Comparison of ENCODE assay signal across 17 cellular contexts in genomic region chr12:124721501-124722154, GRCh38.
A peak's percentile ranks its signal among the peaks of the same experiment; 100 is the strongest.
DNase-seq lines count a peak whose midpoint lies in the region; ATAC-seq and TF ChIP-seq lines count a peak whose summit lies in the region.
"Had no signal": no experiment of that assay in that cellular context is flagged by ENCODE, and none has a peak within 500 bp of the region (broad histone marks: within the 10 kb centered on the region; RNA-seq: fewer than 3 reads in every experiment).

No MANE protein-coding gene starts in this region.

- no peak overlapping the region for H3K18ac ChIP-seq in H9 (ENCODE audit: insufficient read length, low read depth, low read length)

- H3K27ac Mint-ChIP-seq in CD14-positive monocyte: peak overlapping the region; percentile 92 to 95 (median 93)
- no peak overlapping the region for H3K27ac Mint-ChIP-seq in H9
- H3K27ac Mint-ChIP-seq: activated CD4-positive, alpha-beta T cell treated with anti-CD3 and anti-CD28 coated beads, Interleukin-2, amount 10 ng/mL, durations not matched to agents 24 days and 14 days had no signal

- TF ChIP-seq CTCF in CD14-positive monocyte (IDR thresholded peaks at IDR 0.05) (no peak), gastroesophageal sphincter (IDR thresholded peaks at IDR 0.05) (no peak), sigmoid colon (IDR thresholded peaks at IDR 0.05) (no peak), H9 (conservative IDR thresholded peaks at IDR 0.05) (no peak)

- H2BK15ac ChIP-seq in H9 (ENCODE audit: low read depth, low read length): no peak overlapping the region

- H2BK20ac ChIP-seq in H9 (ENCODE audit: low read depth, low read length, poor library complexity, severe bottlenecking): no peak overlapping the region

- no peaks in the 10 kb centered on the region for H3K27me3 ChIP-seq in SJCRH30
- H3K27me3 ChIP-seq in gastroesophageal sphincter: no peaks in the 10 kb centered on the region
- H3K27me3 ChIP-seq in sigmoid colon: no peaks in the 10 kb centered on the region
- H3K27me3 ChIP-seq in H9 (ENCODE audit: insufficient read depth, low read length): no peaks in the 10 kb centered on the region
- H3K27me3 ChIP-seq: pancreas had no signal

- H3K27me3 Mint-ChIP-seq in CD14-positive monocyte (ENCODE audit: low read depth in 3 of 3): no peaks in the 10 kb centered on the region
- H3K27me3 Mint-ChIP-seq in H9 (ENCODE audit: low read depth): peaks cover 9% of the 10 kb centered on the region

- no peak overlapping the region for H3K4ac ChIP-seq in H9 (ENCODE audit: low read depth, low read length)

- H3K27ac ChIP-seq in SJCRH30 (no peak overlapping the region; the same call in 1 of the 2 replicates), gastroesophageal sphincter (peak overlapping the region; percentile 47 to 85 (median 85)), sigmoid colon (peak overlapping the region; percentile 85 to 91 (median 88)), H9 (ENCODE audit: insufficient read length, low read depth, low read length) (no peak overlapping the region)
- H3K27ac ChIP-seq: SK-N-MC had no signal

- H3K79me2 ChIP-seq in H9 (ENCODE audit: insufficient read depth, low read length): no peaks in the 10 kb centered on the region

- no peak overlapping the region for H2AFZ ChIP-seq in H9 (ENCODE audit: low read length)

- intact Hi-C loops in CD14-positive monocyte (cut with micrococcal nuclease) (loop anchor here in 1 of 2 donors (5.0 kb wide), 1 partner anchor 39 kb away; no protein-coding TSS in a partner anchor), sigmoid colon (cut with DNase I) (no loop called here)

- H4K8ac ChIP-seq in H9 (replicated peaks; ENCODE audit: insufficient read length, low read depth, low read length): no peak overlapping the region

- H4K91ac ChIP-seq in H9 (ENCODE audit: insufficient read length, low read depth, low read length): no peak overlapping the region

- H3K4me3 ChIP-seq in SJCRH30: no peak overlapping the region
- H3K4me3 ChIP-seq in gastroesophageal sphincter: no peak overlapping the region
- no peak overlapping the region for H3K4me3 ChIP-seq in sigmoid colon
- H3K4me3 ChIP-seq: pancreas had no signal

- H3K9me3 ChIP-seq in SJCRH30 (replicated peaks): no peaks in the 10 kb centered on the region
- H3K9me3 ChIP-seq in gastroesophageal sphincter: no peaks in the 10 kb centered on the region
- H3K9me3 ChIP-seq in sigmoid colon: no peaks in the 10 kb centered on the region
- no peaks in the 10 kb centered on the region for H3K9me3 ChIP-seq in H9 (ENCODE audit: control insufficient read depth, low read depth, low read length)
- H3K9me3 ChIP-seq: pancreas had no signal

- H2AK5ac ChIP-seq in H9 (ENCODE audit: insufficient read length, low read length): no peak overlapping the region

- no peaks in the 10 kb centered on the region for H3K9me3 Mint-ChIP-seq in CD14-positive monocyte
- no peaks in the 10 kb centered on the region; a peak in 1 of 5 replicates for H3K9me3 Mint-ChIP-seq in H9
- H3K9me3 Mint-ChIP-seq: activated CD4-positive, alpha-beta T cell treated with anti-CD3 and anti-CD28 coated beads, Interleukin-2, amount 10 ng/mL, durations not matched to agents 24 days and 14 days had no signal

- no peak overlapping the region for H3K56ac ChIP-seq in H9 (ENCODE audit: insufficient read length, low read depth, low read length)

- H3T11ph ChIP-seq in H9 (ENCODE audit: low read length): no peak overlapping the region

- H3K4me2 ChIP-seq in H9 (ENCODE audit: insufficient read depth, insufficient read length, low read length): no peak overlapping the region

- H3K4me3 Mint-ChIP-seq in CD14-positive monocyte (no peak overlapping the region), H9 (no peak overlapping the region)
- H3K4me3 Mint-ChIP-seq: activated CD4-positive, alpha-beta T cell treated with anti-CD3 and anti-CD28 coated beads, Interleukin-2, amount 10 ng/mL, durations not matched to agents 24 days and 14 days had no signal

- no peaks in the 10 kb centered on the region for H3K79me1 ChIP-seq in H9 (ENCODE audit: insufficient read depth, low read depth, low read length, poor library complexity, severe bottlenecking)

- no peak for ATAC-seq in gastroesophageal sphincter
- no peak for ATAC-seq in HG03196 (IDR thresholded peaks at IDR 0.05; ENCODE audit: unreplicated experiment)
- ATAC-seq: stimulated activated naive CD8-positive, alpha-beta T cell treated with anti-CD3 and anti-CD28 coated beads, Interleukin-15, Interleukin-2, amounts not matched to agents 100 U/mL and 50 U/mL, for 24 hours had no signal

- H4K20me1 ChIP-seq in H9 (ENCODE audit: control insufficient read depth, insufficient read depth, insufficient read length): no peaks in the 10 kb centered on the region

- H3K36me3 ChIP-seq in SJCRH30 (no peaks in the 10 kb centered on the region), gastroesophageal sphincter (no peaks in the 10 kb centered on the region), sigmoid colon (no peaks in the 10 kb centered on the region)
- H3K36me3 ChIP-seq: pancreas had no signal

- H2BK5ac ChIP-seq in H9 (ENCODE audit: insufficient read length, low read length): no peak overlapping the region

- no peak overlapping the region for H3K9ac ChIP-seq in H9 (ENCODE audit: extremely low read depth, insufficient read length, low read length)

- H3K23me2 ChIP-seq in H9 (ENCODE audit: insufficient read length, low read depth, low read length, poor library complexity, severe bottlenecking): no peaks in the 10 kb centered on the region

- TF ChIP-seq EP300 in gastroesophageal sphincter (IDR thresholded peaks at IDR 0.05) (no peak), sigmoid colon (IDR thresholded peaks at IDR 0.05) (no peak)

- TF ChIP-seq POLR2A in gastroesophageal sphincter (IDR thresholded peaks at IDR 0.05) (no peak), sigmoid colon (IDR thresholded peaks at IDR 0.05) (no peak)

- H3K14ac ChIP-seq in H9 (ENCODE audit: insufficient read depth, low read length): no peak overlapping the region

- 40 to 86% methylated on average over 1 to 2 of the region's 3 CpGs for WGBS in gastroesophageal sphincter (ENCODE audit: low coverage in 1 of 2), 2 donors
- 84 to 88% methylated on average over 3 of the region's 3 CpGs for whole genome bisulfite sequencing in sigmoid colon, 2 donors
- no CpG with 5 or more reads among the region's 3 CpGs for WGBS in H9 (ENCODE audit: extremely low coverage, insufficient read length, low lambda C conversion rate)

- H2BK120ac ChIP-seq in H9 (ENCODE audit: low read depth, low read length, poor library complexity, severe bottlenecking): no peak overlapping the region

- no peak overlapping the region for H2BK12ac ChIP-seq in H9 (ENCODE audit: insufficient read length, low read depth, low read length)

- H3K36me3 Mint-ChIP-seq in CD14-positive monocyte (peaks cover 5 to 6% of the 10 kb centered on the region in 2 donors), H9 (ENCODE audit: insufficient read depth in 1 of 3, low read depth in 3 of 3) (no peaks in the 10 kb centered on the region)

- H3K23ac ChIP-seq in H9 (ENCODE audit: insufficient read length, low read depth, low read length): no peak overlapping the region

- H3K4me1 Mint-ChIP-seq in CD14-positive monocyte: peaks cover 61% of the 10 kb centered on the region
- no peaks in the 10 kb centered on the region for H3K4me1 Mint-ChIP-seq in H9
- H3K4me1 Mint-ChIP-seq: activated CD4-positive, alpha-beta T cell treated with anti-CD3 and anti-CD28 coated beads, Interleukin-2, amount 10 ng/mL, durations not matched to agents 24 days and 14 days had no signal

- H3K4me1 ChIP-seq in SJCRH30 (peaks cover 21% of the 10 kb centered on the region), gastroesophageal sphincter (peaks cover 0 to 39% (median 16%) of the 10 kb centered on the region in 3 donors), sigmoid colon (peaks cover 0 to 35% (median 34%) of the 10 kb centered on the region in 4 donors), H9 (ENCODE audit: insufficient read depth, low read length) (no peaks in the 10 kb centered on the region)
- H3K4me1 ChIP-seq: pancreas had no signal

- H4K5ac ChIP-seq in H9 (ENCODE audit: insufficient read length, low read depth, low read length): no peak overlapping the region

- DNase-seq in CD14-positive monocyte (ENCODE audit: low spot score) (no peak), SJCRH30 (peak; percentile 60 to 67), sigmoid colon (no peak), H9 (no peak), amniotic stem cell (lab: John Stamatoyannopoulos, UW) (no peak), NCI-H2227 treated with DMSO at 0.1 percent for 48 hours (lab: John Stamatoyannopoulos, UW) (no peak)
- DNase-seq: activated CD4-positive, alpha-beta T cell treated with anti-CD3 and anti-CD28 coated beads, Interleukin-2, amount 10 ng/mL, durations not matched to agents 24 days and 14 days; activated naive CD4-positive, alpha-beta T cell; GF-D8; HCEC 1CT; left colon; NCI-H345; stimulated activated naive CD8-positive, alpha-beta T cell treated with anti-CD3 and anti-CD28 coated beads, Interleukin-15, Interleukin-2, amounts not matched to agents 100 U/mL and 50 U/mL, for 24 hours had no signal

Comparison
In these comparisons a context has a peak if more than half of its experiments do, and no peak if none do; other contexts are left out.
1. DNase-seq: peak in SJCRH30 (2 of 2); none in CD14-positive monocyte (single experiment), sigmoid colon (single experiment), H9 (single experiment), amniotic stem cell (single experiment) and NCI-H2227 treated with DMSO at 0.1 percent for 48 hours (single experiment).
2. H3K27ac Mint-ChIP-seq: peak in CD14-positive monocyte (7 of 7); none in H9 (0 of 3).
3. H3K27ac ChIP-seq: peak in gastroesophageal sphincter (4 of 4) and sigmoid colon (4 of 4); none in SJCRH30 (single experiment) and H9 (single experiment).